1 cellular context compared by ENCODE assay signal in the genomic region with DNA sequence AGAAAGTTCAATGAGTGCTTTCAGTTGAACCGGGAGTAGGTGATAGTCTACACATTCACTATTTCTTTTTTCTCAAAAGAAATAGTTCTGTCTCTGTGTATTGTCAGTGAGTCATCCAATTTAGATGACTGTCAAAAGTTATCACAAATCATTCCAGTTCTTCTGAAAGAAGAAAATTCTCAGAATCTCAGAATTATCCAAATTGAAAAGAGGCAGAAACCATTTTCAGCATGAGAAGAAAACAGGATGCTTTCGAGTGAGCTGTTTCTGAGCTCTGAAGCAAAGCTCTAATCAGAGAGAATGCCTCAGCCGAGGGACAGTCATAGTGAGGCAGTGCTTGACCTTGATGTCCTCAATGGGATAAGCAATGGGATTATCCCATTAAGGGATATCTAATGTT.
TF ChIP-seq lines count a peak whose summit lies in the region.

No MANE protein-coding gene starts in this region.

TF ChIP-seq in IMR-90, 13 proteins besides CTCF, POLR2A, EP300 and RAD21:
- TF ChIP-seq BHLHE40 (IDR thresholded peaks at IDR 0.05; ENCODE audit: low read depth, low read length) (no peak), MXI1 (IDR thresholded peaks at IDR 0.05; ENCODE audit: borderline replicate concordance, low read depth, low read length) (no peak)
